Comparison of ENCODE assay signal across 25 cellular contexts in the genomic region with DNA sequence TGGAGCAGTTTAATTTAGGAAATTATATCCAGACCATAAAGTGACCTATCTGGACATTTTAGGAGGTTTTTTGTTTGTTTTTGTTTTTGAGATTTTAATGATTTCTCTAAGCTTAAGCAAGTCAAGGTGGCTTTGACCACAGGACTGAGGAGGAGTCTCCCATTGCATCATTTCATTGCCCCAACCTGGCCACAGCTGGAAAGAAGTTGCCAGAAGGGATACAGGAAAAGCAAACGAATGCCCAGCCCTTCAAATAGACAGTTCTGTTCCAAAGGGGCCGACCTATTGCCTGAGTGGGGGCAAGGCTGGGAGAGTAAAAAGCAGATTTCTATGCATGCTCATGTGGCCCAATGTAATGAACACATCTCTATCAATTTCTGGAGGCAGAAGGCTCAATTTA. TPM values are rescaled to one million over a fixed set of nuclear protein-coding genes. Genes with fewer than 3 reads are reported as not detected.
"Had no signal": no experiment of that assay in that cellular context is flagged by ENCODE, and none has a peak within 500 bp of the region (broad histone marks: within the 10 kb centered on the region; RNA-seq: fewer than 3 reads in every experiment).

No MANE protein-coding gene starts in this region.

- H3K36me3 ChIP-seq: WERI-Rb-1 had no signal

- H3K27ac Mint-ChIP-seq: activated CD8-positive, alpha-beta T cell treated with anti-CD3 and anti-CD28 coated beads, Interleukin-2, amount 10 ng/mL, durations not matched to agents 7 days and 5 days; activated naive CD4-positive, alpha-beta T cell treated with anti-CD3 and anti-CD28 coated beads, Interleukin-2, amount 50 U/mL, for 72 hours; activated naive CD8-positive, alpha-beta T cell treated with anti-CD3 and anti-CD28 coated beads, Interleukin-2, amount 50 U/mL, for 24 hours; brain had no signal

- H3K36me3 Mint-ChIP-seq: brain, T-cell had no signal

- H3K27ac ChIP-seq: SK-N-MC, WERI-Rb-1 had no signal

- ATAC-seq: activated CD8-positive, alpha-beta T cell treated with anti-CD3 and anti-CD28 coated beads, Interleukin-2, amount 10 ng/mL, durations not matched to agents 7 days and 5 days; activated naive CD4-positive, alpha-beta T cell treated with anti-CD3 and anti-CD28 coated beads, Interleukin-2, amount 50 U/mL, for 72 hours; activated naive CD8-positive, alpha-beta T cell treated with anti-CD3 and anti-CD28 coated beads, Interleukin-2, amount 50 U/mL, for 24 hours; Panc1; Right ventricle myocardium inferior; T-cell had no signal

- H3K4me3 ChIP-seq: SK-N-MC had no signal

- H3K9me3 Mint-ChIP-seq: activated naive CD4-positive, alpha-beta T cell treated with anti-CD3 and anti-CD28 coated beads, Interleukin-2, amount 50 U/mL, for 72 hours; activated naive CD8-positive, alpha-beta T cell treated with anti-CD3 and anti-CD28 coated beads, Interleukin-2, amount 50 U/mL, for 24 hours; central memory CD8-positive, alpha-beta T cell; T-cell had no signal

- DNase-seq: activated CD4-positive, alpha-beta T cell treated with anti-CD3 and anti-CD28 coated beads, Interleukin-2, amount 50 U/mL, for 4 hours; activated CD4-positive, CD25-positive, alpha-beta regulatory T cell treated with anti-CD3 and anti-CD28 coated beads, Interleukin-2, amount 50 U/mL, for 72 hours; activated CD8-positive, alpha-beta memory T cell treated with anti-CD3 and anti-CD28 coated beads, Interleukin-2, amount 50 U/mL, for 48 hours; activated CD8-positive, alpha-beta T cell treated with anti-CD3 and anti-CD28 coated beads, Interleukin-2, amount 10 ng/mL, durations not matched to agents 7 days and 5 days; activated naive CD8-positive, alpha-beta T cell treated with anti-CD3 and anti-CD28 coated beads, Interleukin-2, amount 50 U/mL, for 24 hours; activated T-cell treated with anti-CD3 and anti-CD28 coated beads, Interleukin-2, amount 50 U/mL, for 1 hour; amniotic stem cell; Kasumi-1; NCI-H1105 treated with DMSO at 0.1 percent for 48 hours; NCI-H1436 treated with DMSO at 0.1 percent for 48 hours; NCI-H187; NCI-H2081; NCI-H510A treated with DMSO at 0.1 percent for 48 hours; NCI-H69; NK-92 treated with Interleukin-12 subunit alpha and Interleukin-12 subunit beta, amount 100 ng/mL, for 24 hours; OCI-M1; T-cell; T-helper 2 cell; WERI-Rb-1 had no signal

- H3K4me3 Mint-ChIP-seq: activated CD8-positive, alpha-beta T cell treated with anti-CD3 and anti-CD28 coated beads, Interleukin-2, amount 10 ng/mL, durations not matched to agents 7 days and 5 days; activated naive CD8-positive, alpha-beta T cell treated with anti-CD3 and anti-CD28 coated beads, Interleukin-2, amount 50 U/mL, for 24 hours; central memory CD8-positive, alpha-beta T cell had no signal

RNA-seq across cellular contexts. Expression of gene ONECUT1, which starts 12.0 kb away (rescaled TPM):
- total RNA-seq: activated CD8-positive, alpha-beta T cell treated with anti-CD3 and anti-CD28 coated beads, Interleukin-2, amount 10 ng/mL, durations not matched to agents 7 days and 5 days; activated naive CD4-positive, alpha-beta T cell treated with anti-CD3 and anti-CD28 coated beads, Interleukin-2, amount 50 U/mL, for 72 hours; Right ventricle myocardium inferior had no signal
